ENCODE assay signal across 1 cellular context in genomic region chr12:66352197-66352596, GRCh38.
TF ChIP-seq lines count a peak whose summit lies in the region.

No MANE protein-coding gene starts in this region.

TF ChIP-seq in GM12878, 131 proteins besides CTCF, POLR2A, EP300 and RAD21:
- TF ChIP-seq HSF1 (IDR thresholded peaks at IDR 0.05; ENCODE audit: low read depth, low read length) (no peak), ZNF622 (IDR thresholded peaks at IDR 0.05) (no peak), RFX5 (IDR thresholded peaks at IDR 0.05; ENCODE audit: low read depth, low read length) (no peak), IRF3 (IDR thresholded peaks at IDR 0.05) (no peak), ZZZ3 (IDR thresholded peaks at IDR 0.05; ENCODE audit: control insufficient read depth, insufficient read length, low read depth) (no peak), GABPA (IDR thresholded peaks at IDR 0.05; ENCODE audit: low read depth) (no peak), USF2 (IDR thresholded peaks at IDR 0.05; ENCODE audit: borderline replicate concordance, low read depth, low read length) (no peak), SIN3A (IDR thresholded peaks at IDR 0.05; ENCODE audit: low read depth, low read length) (no peak), ZBTB4 (CRISPR knock-in tag; IDR thresholded peaks at IDR 0.05) (no peak), TBL1XR1 (IDR thresholded peaks at IDR 0.05; ENCODE audit: low read depth, low read length) (no peak), ATF3 (IDR thresholded peaks at IDR 0.05; ENCODE audit: borderline replicate concordance, extremely low read depth, low read depth, low read length) (no peak), NKRF (conservative IDR thresholded peaks at IDR 0.05) (no peak), NRF1 (conservative IDR thresholded peaks at IDR 0.05; ENCODE audit: low read depth, low read length) (no peak), SMAD5 (IDR thresholded peaks at IDR 0.05; ENCODE audit: low read depth) (no peak), NR2C1 (IDR thresholded peaks at IDR 0.05) (no peak), SMAD1 (IDR thresholded peaks at IDR 0.05; ENCODE audit: low read depth, partially characterized antibody) (no peak), ZBTB11 (CRISPR knock-in tag; IDR thresholded peaks at IDR 0.05) (no peak)
